Comparison of ENCODE assay signal across 1 cellular context in the genomic region with DNA sequence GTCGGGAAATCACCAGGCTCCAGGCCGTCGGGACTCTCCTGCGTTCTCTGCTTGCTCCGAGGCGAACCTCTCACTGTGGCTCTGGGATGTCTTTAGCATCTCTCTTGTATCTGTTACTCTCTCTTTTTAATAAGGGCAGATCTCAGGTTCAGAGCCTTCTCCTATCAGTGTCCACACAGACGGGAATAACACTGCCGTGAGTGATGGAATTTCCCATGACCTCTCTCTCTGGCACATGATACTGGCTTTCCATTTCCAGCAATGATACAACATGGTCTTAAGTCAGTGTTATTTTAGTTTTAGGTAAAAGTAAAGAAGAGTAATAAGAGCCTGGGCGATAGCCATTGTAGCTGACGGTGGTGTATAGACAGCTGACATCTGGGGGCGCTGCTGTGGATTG.
TF ChIP-seq lines count a peak whose summit lies in the region.

No MANE protein-coding gene starts in this region.

TF ChIP-seq in HepG2, 621 proteins besides CTCF, POLR2A, EP300 and RAD21:
- TF ChIP-seq, protein P1, sequence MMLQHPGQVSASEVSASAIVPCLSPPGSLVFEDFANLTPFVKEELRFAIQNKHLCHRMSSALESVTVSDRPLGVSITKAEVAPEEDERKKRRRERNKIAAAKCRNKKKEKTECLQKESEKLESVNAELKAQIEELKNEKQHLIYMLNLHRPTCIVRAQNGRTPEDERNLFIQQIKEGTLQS (CRISPR knock-in tag; IDR thresholded peaks at IDR 0.05), result no peak
- TF ChIP-seq KLF16 (CRISPR knock-in tag; IDR thresholded peaks at IDR 0.05) (no peak), HNRNPK (IDR thresholded peaks at IDR 0.05; ENCODE audit: low read depth, low read length, poor library complexity, severe bottlenecking) (no peak)
